ENCODE assay signal across 22 cellular contexts in genomic region chr1:116170901-116171589, GRCh38. TPM values are rescaled to one million over a fixed set of nuclear protein-coding genes. Genes with fewer than 3 reads are reported as not detected.
"Had no signal": no experiment of that assay in that cellular context is flagged by ENCODE, and none has a peak within 500 bp of the region (broad histone marks: within the 10 kb centered on the region; RNA-seq: fewer than 3 reads in every experiment).

No MANE protein-coding gene starts in this region.

- H3K9me3 ChIP-seq: SJSA1 had no signal

- FAIRE-seq: RCC 7860 had no signal

- ATAC-seq: SK-N-SH treated with all-trans-retinoic acid at 6 μM for 48 hours had no signal

- H3K4me3 ChIP-seq: SJSA1 had no signal

- H3K4me1 ChIP-seq: SJSA1 had no signal

- H3K27ac ChIP-seq: SJSA1 had no signal

- H3K36me3 ChIP-seq: SJSA1 had no signal

- DNase-seq: KBM-7, MM.1S, MV-4-11, NCI-H1092, NCI-H1436, NCI-H187, NCI-H2029, NCI-H2081 treated with DMSO at 0.1 percent for 48 hours, NCI-H2171, NCI-H226, NCI-H446, NCI-H510A, NCI-H524 treated with DMSO at 0.1 percent for 48 hours, NCI-H774, Right ventricle myocardium superior, RPMI8226, SIG-M5, T-helper 1 cell had no signal

RNA-seq across cellular contexts. Expression of gene MAB21L3, which starts 59.8 kb away (rescaled TPM):
- total RNA-seq: HT1080, Right ventricle myocardium superior, SJSA1 had no signal
